11 cellular contexts compared by ENCODE assay signal in the genomic region with DNA sequence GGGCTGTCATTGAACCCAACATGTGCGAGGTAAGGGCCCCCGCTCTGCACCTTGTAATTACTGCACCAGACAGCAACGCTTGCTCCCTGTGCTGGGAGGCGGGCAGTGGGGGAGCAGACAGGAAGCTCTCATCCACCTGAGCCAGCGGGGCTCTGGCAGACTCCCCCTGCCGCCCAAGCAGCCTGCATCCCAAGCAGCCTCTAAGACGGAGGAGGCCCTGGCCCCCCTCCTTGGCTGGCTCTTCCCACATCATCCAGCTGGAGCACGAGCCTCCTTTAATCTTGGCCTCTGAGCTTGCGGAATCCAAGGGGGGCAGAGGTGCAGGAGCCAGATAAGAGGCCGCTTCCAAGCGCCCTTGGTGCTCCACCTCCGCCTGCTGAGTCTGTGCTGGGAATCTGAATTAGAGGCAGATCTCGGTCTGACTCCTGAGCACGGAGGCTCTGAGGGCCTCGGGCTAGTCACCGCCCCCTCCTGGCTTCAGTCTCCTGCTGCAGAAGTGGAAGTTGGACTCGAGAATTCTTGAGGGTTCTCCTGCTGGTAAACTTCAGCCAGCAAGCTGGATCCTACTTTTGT. TPM values are rescaled to one million over a fixed set of nuclear protein-coding genes. Genes with fewer than 3 reads are reported as not detected.
A peak's percentile ranks its signal among the peaks of the same experiment; 100 is the strongest.
DNase-seq lines count a peak whose midpoint lies in the region; ATAC-seq and TF ChIP-seq lines count a peak whose summit lies in the region.
"Had no signal": no experiment of that assay in that cellular context is flagged by ENCODE, and none has a peak within 500 bp of the region (broad histone marks: within the 10 kb centered on the region; RNA-seq: fewer than 3 reads in every experiment).

No MANE protein-coding gene starts in this region.

- no peak overlapping the region for H3K27ac ChIP-seq in HEK293 (ENCODE audit: extremely low read depth, low read depth, low read length)
- H3K27ac ChIP-seq: psoas muscle, SJSA1 had no signal

- DNase-seq in NT2/D1 (ENCODE audit: low read depth, low spot score) (peak; percentile 52), glutamatergic neuron (peak; percentile 75), retina (peak; percentile 65), AML-193 (lab: John Stamatoyannopoulos, UW) (no peak)
- DNase-seq: cortex of kidney, NCI-H1048 had no signal

- peaks cover 4% of the 10 kb centered on the region for H3K27me3 Mint-ChIP-seq in glutamatergic neuron (ENCODE audit: unreplicated experiment)

- CTCF ChIA-PET in HEK293 (lab: Yijun Ruan, JAX), result interaction anchor here (0.5 to 4.7 kb wide), 50 partner anchors 9 to 870 kb away, joined by 3 to 55 read pairs (median 4); no protein-coding TSS in a partner anchor

- peaks cover 43% of the 10 kb centered on the region for H3K4me1 Mint-ChIP-seq in glutamatergic neuron (ENCODE audit: low read depth, unreplicated experiment)

- H3K9ac ChIP-seq in NT2/D1 (ENCODE audit: insufficient read length, low read depth), result peak overlapping the region; percentile 23

- H3K9me3 Mint-ChIP-seq in glutamatergic neuron (ENCODE audit: unreplicated experiment), result peaks cover 8% of the 10 kb centered on the region

- H3K27me3 ChIP-seq in NT2/D1 (ENCODE audit: insufficient read depth, insufficient read length), result peaks cover 4% of the 10 kb centered on the region

- H3K36me3 ChIP-seq in HEK293 (ENCODE audit: control insufficient read depth in 2 of 2, insufficient read depth in 1 of 2, low read length in 2 of 2), result peaks cover 0 to 16% of the 10 kb centered on the region in 2 experiments; a peak in 1 of 3 replicates
- H3K36me3 ChIP-seq in NT2/D1 (ENCODE audit: insufficient read depth, insufficient read length, low read length), result peaks cover 27% of the 10 kb centered on the region

- no peak overlapping the region for H3K4me3 ChIP-seq in HEK293 (ENCODE audit: low read depth, low read length)
- H3K4me3 ChIP-seq in NT2/D1 (ENCODE audit: insufficient read length, low read depth), result peak overlapping the region; percentile 9
- H3K4me3 ChIP-seq: psoas muscle, SJSA1 had no signal

- POLR2A ChIA-PET in HEK293 (lab: Yijun Ruan, JAX), result interaction anchor here (4.4 kb wide), 1 partner anchor 16 kb away, joined by 21 read pairs; no protein-coding TSS in a partner anchor

- no peak for TF ChIP-seq CTCF in HEK293 (tag by site-specific recombination; IDR thresholded peaks at IDR 0.05)
- TF ChIP-seq CTCF in glutamatergic neuron (IDR thresholded peaks at IDR 0.05; ENCODE audit: partially characterized antibody, unreplicated experiment), result no peak

- ATAC-seq in GM21786 (IDR thresholded peaks at IDR 0.05; ENCODE audit: unreplicated experiment), result no peak
- no peak for ATAC-seq in HG03469 (IDR thresholded peaks at IDR 0.05; ENCODE audit: unreplicated experiment)

- no peaks in the 10 kb centered on the region for H3K36me3 Mint-ChIP-seq in glutamatergic neuron (ENCODE audit: unreplicated experiment)

- peak overlapping the region; percentile 23 for H3K4me3 Mint-ChIP-seq in glutamatergic neuron (ENCODE audit: unreplicated experiment)

- H3K9me3 ChIP-seq in HEK293 (ENCODE audit: control insufficient read depth, insufficient read depth, low read depth, low read length) (no peaks in the 10 kb centered on the region), NT2/D1 (ENCODE audit: insufficient read depth, low read length) (no peaks in the 10 kb centered on the region)
- H3K9me3 ChIP-seq: psoas muscle, SJSA1 had no signal

- no peak overlapping the region for H3K27ac Mint-ChIP-seq in glutamatergic neuron (ENCODE audit: unreplicated experiment)

- H3K4me1 ChIP-seq in HEK293 (ENCODE audit: control insufficient read depth, insufficient read depth, low read length) (no peaks in the 10 kb centered on the region), NT2/D1 (ENCODE audit: insufficient read depth, insufficient read length) (peaks cover 42% of the 10 kb centered on the region)

TF ChIP-seq in HEK293, 187 proteins besides CTCF, POLR2A, EP300 and RAD21:
- peak; percentile 33; the same call in 1 of the 2 replicates for TF ChIP-seq ZIC2 (tag by site-specific recombination; IDR thresholded peaks at IDR 0.05)
- no peak for TF ChIP-seq ZNF830 (tag by site-specific recombination; IDR thresholded peaks at IDR 0.05; ENCODE audit: low read depth)
- TF ChIP-seq, protein P1, sequence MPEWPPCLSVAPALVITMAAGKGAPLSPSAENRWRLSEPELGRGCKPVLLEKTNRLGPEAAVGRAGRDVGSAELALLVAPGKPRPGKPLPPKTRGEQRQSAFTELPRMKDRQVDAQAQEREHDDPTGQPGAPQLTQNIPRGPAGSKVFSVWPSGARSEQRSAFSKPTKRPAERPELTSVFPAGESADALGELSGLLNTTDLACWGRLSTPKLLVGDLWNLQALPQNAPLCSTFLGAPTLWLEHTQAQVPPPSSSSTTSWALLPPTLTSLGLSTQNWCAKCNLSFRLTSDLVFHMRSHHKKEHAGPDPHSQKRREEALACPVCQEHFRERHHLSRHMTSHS (tag by site-specific recombination; IDR thresholded peaks at IDR 0.05), result no peak
- TF ChIP-seq ZBTB20 (tag by site-specific recombination; IDR thresholded peaks at IDR 0.05), result no peak

RNA-seq across cellular contexts. Expression of a gene that starts 40.0 kb away (rescaled TPM):
- total RNA-seq in glutamatergic neuron (ENCODE audit: unreplicated experiment), result 7.9 TPM
- total RNA-seq: SJSA1 had no signal

RNA-seq across cellular contexts. Expression of a gene that starts 58.1 kb away (rescaled TPM):
- 60.3 TPM for total RNA-seq in glutamatergic neuron (ENCODE audit: unreplicated experiment)

Comparison
In these comparisons a context has a peak if more than half of its experiments do, and no peak if none do; other contexts are left out.
1. DNase-seq: peak in NT2/D1 (single experiment), glutamatergic neuron (single experiment) and retina (single experiment); none in AML-193 (0 of 2).